12 cellular contexts compared by ENCODE assay signal in genomic region chr2:71831208-71831577, GRCh38.
DNase-seq lines count a peak whose midpoint lies in the region; ATAC-seq and TF ChIP-seq lines count a peak whose summit lies in the region.
"Had no signal": no experiment of that assay in that cellular context is flagged by ENCODE, and none has a peak within 500 bp of the region (broad histone marks: within the 10 kb centered on the region; RNA-seq: fewer than 3 reads in every experiment).

No MANE protein-coding gene starts in this region.

- H3K4me1 ChIP-seq in PC-3 (ENCODE audit: insufficient read depth, low read length) (peaks cover 30% of the 10 kb centered on the region), fibroblast of lung (ENCODE audit: control insufficient read depth, extremely low read depth, insufficient read depth, low read length) (peaks cover 10% of the 10 kb centered on the region), osteoblast (ENCODE audit: insufficient read depth, low read length) (peaks cover 38% of the 10 kb centered on the region)

- intact Hi-C loops in PC-3 (cut with micrococcal nuclease), result no loop called here

- peak; percentile 9 for ATAC-seq in PC-3
- ATAC-seq in activated CD8-positive, alpha-beta memory T cell treated with anti-CD3 and anti-CD28 coated beads, Interleukin-2, amount 10 ng/mL, durations not matched to agents 7 days and 5 days, result no peak
- ATAC-seq: activated naive CD8-positive, alpha-beta T cell treated with anti-CD3 and anti-CD28 coated beads, Interleukin-2, amount 50 U/mL, for 24 hours; WTC11 had no signal

- H2AFZ ChIP-seq in PC-3 (ENCODE audit: low read length) (no peak overlapping the region), fibroblast of lung (ENCODE audit: low read length) (no peak overlapping the region), osteoblast (ENCODE audit: low read length) (peak overlapping the region; percentile 75)

- TF ChIP-seq CTCF in AG04450 (IDR thresholded peaks at IDR 0.05; ENCODE audit: low read depth, low read length), result no peak
- no peak for TF ChIP-seq CTCF in PC-3 (conservative IDR thresholded peaks at IDR 0.05; ENCODE audit: low read depth, low read length)
- no peak for TF ChIP-seq CTCF in fibroblast of lung (conservative IDR thresholded peaks at IDR 0.05 in 1 of 2, IDR thresholded peaks at IDR 0.05 in 1 of 2; ENCODE audit: low read depth in 1 of 2, low read length in 2 of 2)
- no peak for TF ChIP-seq CTCF in osteoblast (IDR thresholded peaks at IDR 0.05; ENCODE audit: extremely low read depth, low read depth, low read length)

- H3K36me3 ChIP-seq in PC-3 (ENCODE audit: low read depth, low read length), result no peaks in the 10 kb centered on the region
- no peaks in the 10 kb centered on the region for H3K36me3 ChIP-seq in fibroblast of lung (ENCODE audit: control insufficient read depth, insufficient read depth, low read length)
- no peaks in the 10 kb centered on the region for H3K36me3 ChIP-seq in osteoblast (ENCODE audit: insufficient read depth, low read length)

- H3K27me3 Mint-ChIP-seq in activated CD8-positive, alpha-beta memory T cell treated with anti-CD3 and anti-CD28 coated beads, Interleukin-2, amount 10 ng/mL, durations not matched to agents 7 days and 5 days, result no peaks in the 10 kb centered on the region
- H3K27me3 Mint-ChIP-seq: activated naive CD8-positive, alpha-beta T cell treated with anti-CD3 and anti-CD28 coated beads, Interleukin-2, amount 50 U/mL, for 24 hours had no signal

- no TSS peak for BruUV-seq in PC-3 (replicated peaks; lab: Mats Ljungman, UMichigan)

- no peaks in the 10 kb centered on the region for H4K20me1 ChIP-seq in PC-3 (ENCODE audit: low read length)
- no peaks in the 10 kb centered on the region for H4K20me1 ChIP-seq in fibroblast of lung (ENCODE audit: control insufficient read depth, extremely low read depth, insufficient read depth, low read length)
- no peaks in the 10 kb centered on the region for H4K20me1 ChIP-seq in osteoblast (ENCODE audit: insufficient read depth, low read length)

- POLR2A ChIA-PET in AG04450 (lab: Yijun Ruan, JAX), result interaction anchor here (1.2 kb wide), 1 partner anchor 52 kb away, joined by 6 read pairs; no protein-coding TSS in a partner anchor
- POLR2A ChIA-PET in PC-3 (lab: Charles Lee; ENCODE audit: unreplicated experiment), result interaction anchor here (0.7 kb wide), 1 partner anchor 207 kb away, joined by 4 read pairs; no protein-coding TSS in a partner anchor

- H3K4me1 Mint-ChIP-seq in activated CD8-positive, alpha-beta memory T cell treated with anti-CD3 and anti-CD28 coated beads, Interleukin-2, amount 10 ng/mL, durations not matched to agents 7 days and 5 days, result no peaks in the 10 kb centered on the region
- H3K4me1 Mint-ChIP-seq: activated naive CD8-positive, alpha-beta T cell treated with anti-CD3 and anti-CD28 coated beads, Interleukin-2, amount 50 U/mL, for 24 hours; WTC11 had no signal

- H3K4me3 ChIP-seq in AG04450 (ENCODE audit: low read depth, low read length), result no peak overlapping the region
- no peak overlapping the region for H3K4me3 ChIP-seq in PC-3 (ENCODE audit: low read length)
- H3K4me3 ChIP-seq in fibroblast of lung (replicated peaks in 1 of 4; ENCODE audit: control extremely low read depth in 1 of 4, insufficient read depth in 1 of 4, low read depth in 3 of 4, low read length in 4 of 4), result no peak overlapping the region
- peak overlapping the region; percentile 15 for H3K4me3 ChIP-seq in osteoblast (ENCODE audit: insufficient read depth, low read length)
- H3K4me3 ChIP-seq: skin epidermis had no signal

- CTCF ChIA-PET in AG04450 (lab: Charles Lee) (no interaction called here), PC-3 (lab: Charles Lee) (no interaction called here)
- CTCF ChIA-PET in activated CD8-positive, alpha-beta memory T cell treated with anti-CD3 and anti-CD28 coated beads, Interleukin-2, amount 10 ng/mL, durations not matched to agents 7 days and 5 days (lab: Charles Lee), result no interaction called here

- H3K36me3 Mint-ChIP-seq in activated CD8-positive, alpha-beta memory T cell treated with anti-CD3 and anti-CD28 coated beads, Interleukin-2, amount 10 ng/mL, durations not matched to agents 7 days and 5 days, result no peaks in the 10 kb centered on the region
- H3K36me3 Mint-ChIP-seq: WTC11 had no signal

- H3K4me2 ChIP-seq in PC-3 (ENCODE audit: low read length) (peak overlapping the region; percentile 28; the same call in 1 of the 2 replicates), fibroblast of lung (ENCODE audit: extremely low read depth, insufficient read depth, low read length) (no peak overlapping the region), osteoblast (ENCODE audit: insufficient read depth, low read length) (peak overlapping the region; percentile 68)

- no peaks in the 10 kb centered on the region for H3K9me3 Mint-ChIP-seq in activated CD8-positive, alpha-beta memory T cell treated with anti-CD3 and anti-CD28 coated beads, Interleukin-2, amount 10 ng/mL, durations not matched to agents 7 days and 5 days (ENCODE audit: low read depth)
- H3K9me3 Mint-ChIP-seq: activated naive CD8-positive, alpha-beta T cell treated with anti-CD3 and anti-CD28 coated beads, Interleukin-2, amount 50 U/mL, for 24 hours; stimulated activated naive CD8-positive, alpha-beta T cell treated with anti-CD3 and anti-CD28 coated beads, Interleukin-15, Interleukin-2, amounts not matched to agents 100 ng/mL and 50 ng/mL, for 24 hours; WTC11 had no signal

- no peaks in the 10 kb centered on the region for H3K79me2 ChIP-seq in PC-3 (ENCODE audit: low read length)
- H3K79me2 ChIP-seq in fibroblast of lung (ENCODE audit: control insufficient read depth, insufficient read depth, low read length), result no peaks in the 10 kb centered on the region
- H3K79me2 ChIP-seq in osteoblast (ENCODE audit: insufficient read depth, low read length), result no peaks in the 10 kb centered on the region

- H3F3A ChIP-seq in PC-3 (ENCODE audit: low read length, unreplicated experiment), result no peaks in the 10 kb centered on the region

- DNase-seq in AG04450 (ENCODE audit: low read depth, low spot score), result peak; percentile 46
- DNase-seq in PC-3, result peak; percentile 43
- DNase-seq in fibroblast of lung (ENCODE audit: low read depth in 2 of 2), result peak; percentile 58 to 96
- peak; percentile 86 for DNase-seq in osteoblast (ENCODE audit: insufficient read length, low spot score, missing footprints)
- no peak for DNase-seq in activated CD8-positive, alpha-beta memory T cell treated with anti-CD3 and anti-CD28 coated beads, Interleukin-2, amount 10 ng/mL, durations not matched to agents 7 days and 5 days
- DNase-seq in NCI-H1694 treated with DMSO at 0.1 percent for 48 hours (lab: John Stamatoyannopoulos, UW), result no peak
- DNase-seq in NCI-H2171 (lab: John Stamatoyannopoulos, UW), result no peak
- DNase-seq in activated gamma-delta T cell (lab: John Stamatoyannopoulos, UW), result no peak
- DNase-seq: activated naive CD8-positive, alpha-beta T cell treated with anti-CD3 and anti-CD28 coated beads, Interleukin-2, amount 50 U/mL, for 24 hours had no signal

- no peak overlapping the region for H3K27ac Mint-ChIP-seq in activated CD8-positive, alpha-beta memory T cell treated with anti-CD3 and anti-CD28 coated beads, Interleukin-2, amount 10 ng/mL, durations not matched to agents 7 days and 5 days
- H3K27ac Mint-ChIP-seq: activated naive CD8-positive, alpha-beta T cell treated with anti-CD3 and anti-CD28 coated beads, Interleukin-2, amount 50 U/mL, for 24 hours; stimulated activated naive CD8-positive, alpha-beta T cell treated with anti-CD3 and anti-CD28 coated beads, Interleukin-15, Interleukin-2, amounts not matched to agents 100 ng/mL and 50 ng/mL, for 24 hours; WTC11 had no signal

- H3K9me2 ChIP-seq in PC-3 (replicated peaks; ENCODE audit: low read length), result no peaks in the 10 kb centered on the region

- H3K9ac ChIP-seq in PC-3 (ENCODE audit: low read length) (no peak overlapping the region), fibroblast of lung (ENCODE audit: insufficient read depth, low read length) (no peak overlapping the region)

- H3K27me3 ChIP-seq in AG04450 (ENCODE audit: control insufficient read depth, insufficient read depth, low read length) (peaks cover 3% of the 10 kb centered on the region), PC-3 (ENCODE audit: low read length) (0 out of 2 replicates have a peak, but pooled peaks cover 4% of the 10 kb centered on the region), fibroblast of lung (ENCODE audit: control insufficient read depth, insufficient read depth, low read length) (no peaks in the 10 kb centered on the region), osteoblast (ENCODE audit: insufficient read depth, low read length) (no peaks in the 10 kb centered on the region)

- H3K27ac ChIP-seq in AG04450 (ENCODE audit: low read depth, low read length), result peak overlapping the region; percentile 77
- H3K27ac ChIP-seq in PC-3 (ENCODE audit: low read length), result no peak overlapping the region
- H3K27ac ChIP-seq in fibroblast of lung (ENCODE audit: insufficient read depth, low read length), result peak overlapping the region; percentile 53
- H3K27ac ChIP-seq in osteoblast (ENCODE audit: low read depth, low read length), result peak overlapping the region; percentile 99

- H3K9me3 ChIP-seq in AG04450 (ENCODE audit: control insufficient read depth, insufficient read depth, low read length) (peaks cover 4% of the 10 kb centered on the region), PC-3 (ENCODE audit: low read length) (no peaks in the 10 kb centered on the region), fibroblast of lung (ENCODE audit: control insufficient read depth, insufficient read depth, low read depth, low read length) (peaks cover 1% of the 10 kb centered on the region), osteoblast (ENCODE audit: low read depth, low read length) (peaks cover 2% of the 10 kb centered on the region)

- H3K4me3 Mint-ChIP-seq in activated CD8-positive, alpha-beta memory T cell treated with anti-CD3 and anti-CD28 coated beads, Interleukin-2, amount 10 ng/mL, durations not matched to agents 7 days and 5 days, result no peak overlapping the region
- H3K4me3 Mint-ChIP-seq: activated naive CD8-positive, alpha-beta T cell treated with anti-CD3 and anti-CD28 coated beads, Interleukin-2, amount 50 U/mL, for 24 hours; stimulated activated naive CD8-positive, alpha-beta T cell treated with anti-CD3 and anti-CD28 coated beads, Interleukin-15, Interleukin-2, amounts not matched to agents 100 ng/mL and 50 ng/mL, for 24 hours; WTC11 had no signal

Comparison
In these comparisons a context has a peak if more than half of its experiments do, and no peak if none do; other contexts are left out.
1. DNase-seq: peak in AG04450 (single experiment), PC-3 (single experiment), fibroblast of lung (2 of 2) and osteoblast (single experiment); none in activated CD8-positive, alpha-beta memory T cell treated with anti-CD3 and anti-CD28 coated beads, Interleukin-2, amount 10 ng/mL, durations not matched to agents 7 days and 5 days (single experiment), NCI-H1694 treated with DMSO at 0.1 percent for 48 hours (single experiment), NCI-H2171 (single experiment) and activated gamma-delta T cell (single experiment).